16 cellular contexts compared by ENCODE assay signal in the genomic region with DNA sequence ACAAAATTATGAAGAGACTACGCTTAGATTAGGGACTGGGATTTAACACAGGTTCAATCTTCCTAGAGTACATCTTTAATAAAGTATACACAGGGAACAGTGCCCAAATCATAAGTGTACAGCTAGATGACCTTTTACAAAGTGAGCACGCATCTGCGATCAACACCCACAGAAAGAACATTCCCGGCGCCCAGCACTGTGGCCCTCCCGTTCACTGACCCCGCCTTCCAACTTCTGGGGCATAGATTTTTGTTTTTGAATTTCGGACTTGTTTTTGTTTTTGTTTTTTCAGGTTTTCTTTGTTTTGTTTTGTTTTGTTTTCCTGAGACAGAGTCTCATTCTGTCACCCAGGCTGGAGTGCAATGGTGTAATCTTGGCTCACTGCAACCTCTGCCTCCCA.
"Had no signal": no experiment of that assay in that cellular context is flagged by ENCODE, and none has a peak within 500 bp of the region (broad histone marks: within the 10 kb centered on the region; RNA-seq: fewer than 3 reads in every experiment).

No MANE protein-coding gene starts in this region.

- H3K9me3 ChIP-seq: colonic mucosa, esophagus muscularis mucosa, gastroesophageal sphincter, heart right ventricle, left lung, lower lobe of right lung had no signal

- DNase-seq: colonic mucosa; cortex of kidney; effector CD8-positive, alpha-beta T cell; effector memory CD8-positive, alpha-beta T cell; foreskin keratinocyte; heart right ventricle; hippocampal formation; left cardiac atrium; left lung; left ventricle myocardium superior; lower lobe of right lung; mesenchymal stem cell; midbrain had no signal

- H3K27ac Mint-ChIP-seq: dendritic cell treated with granulocyte-macrophage colony-stimulating factor and Interleukin-4, amounts not matched to agents 40 ng/mL and 50 ng/mL, for 4 days; effector memory CD8-positive, alpha-beta T cell had no signal

- ATAC-seq: effector memory CD8-positive, alpha-beta T cell; foreskin keratinocyte; gastroesophageal sphincter; heart right ventricle; left cardiac atrium; left lung; left ventricle myocardium superior; lower lobe of right lung had no signal

- H3K4me3 Mint-ChIP-seq: dendritic cell treated with granulocyte-macrophage colony-stimulating factor and Interleukin-4, amounts not matched to agents 40 ng/mL and 50 ng/mL, for 4 days; effector memory CD8-positive, alpha-beta T cell had no signal

- H3K9me3 Mint-ChIP-seq: dendritic cell treated with granulocyte-macrophage colony-stimulating factor and Interleukin-4, amounts not matched to agents 40 ng/mL and 50 ng/mL, for 4 days; effector memory CD8-positive, alpha-beta T cell had no signal
